ENCODE assay signal across 9 cellular contexts in the genomic region with DNA sequence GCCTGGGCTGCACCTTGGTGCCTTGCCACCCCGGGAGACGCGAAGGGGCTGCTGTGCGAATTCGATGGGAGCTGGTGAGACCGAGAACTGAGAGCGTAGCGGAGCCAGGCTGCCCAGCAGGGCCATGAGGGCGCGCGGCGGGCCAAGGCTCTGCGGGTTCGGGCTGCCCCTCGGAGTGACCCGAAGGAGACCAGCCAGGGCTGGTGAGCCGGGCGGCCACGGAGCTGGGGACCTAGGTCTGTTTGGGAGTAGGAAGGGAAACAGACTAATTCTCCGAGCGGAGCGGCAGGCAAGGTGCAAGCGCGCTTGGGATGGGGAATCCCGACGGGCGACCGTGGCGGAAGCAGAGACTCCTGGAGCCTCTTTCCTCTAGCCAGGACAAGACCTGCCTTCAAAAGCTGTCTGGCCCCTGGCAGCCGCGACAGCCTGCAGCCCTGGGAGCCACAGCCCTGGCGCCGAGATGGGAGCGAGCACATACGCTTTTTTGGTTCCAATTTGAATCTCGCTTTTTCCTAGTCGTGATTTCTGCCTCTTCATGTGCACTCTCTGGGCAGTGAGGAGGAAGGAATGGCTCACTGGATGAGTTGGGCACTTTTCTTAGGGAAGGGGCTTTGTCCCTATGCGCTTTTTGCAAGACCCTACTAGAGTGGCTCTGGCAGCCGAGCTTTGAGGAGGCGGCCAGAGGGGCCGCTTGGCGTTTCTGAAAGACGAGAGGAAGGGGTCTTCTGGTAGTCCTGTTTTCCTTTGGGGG. TPM values are rescaled to one million over a fixed set of nuclear protein-coding genes. Genes with fewer than 3 reads are reported as not detected.
A peak's percentile ranks its signal among the peaks of the same experiment; 100 is the strongest.
DNase-seq lines count a peak whose midpoint lies in the region; ATAC-seq and TF ChIP-seq lines count a peak whose summit lies in the region.
"Had no signal": no experiment of that assay in that cellular context is flagged by ENCODE, and none has a peak within 500 bp of the region (broad histone marks: within the 10 kb centered on the region; RNA-seq: fewer than 3 reads in every experiment).

No MANE protein-coding gene starts in this region.

- no peaks in the 10 kb centered on the region for H3K9me3 ChIP-seq in HUES48 (ENCODE audit: control insufficient read depth, insufficient read depth, low read length)
- no peaks in the 10 kb centered on the region for H3K9me3 ChIP-seq in body of pancreas

- DNase-seq in astrocyte of the spinal cord (ENCODE audit: low read depth, low spot score): peak; percentile 39
- DNase-seq in islet precursor cell: peak; percentile 73
- no peak for DNase-seq in stimulated activated naive CD8-positive, alpha-beta T cell treated with anti-CD3 and anti-CD28 coated beads, Interleukin-15, amount 100 ng/mL, for 72 hours
- no peak for DNase-seq in OCI-M1 (lab: John Stamatoyannopoulos, UW)
- no peak for DNase-seq in body of pancreas
- DNase-seq: MV-4-11 had no signal

- H3K9ac ChIP-seq in HUES48 (ENCODE audit: low read depth, low read length): peak overlapping the region; percentile 3; the same call in 1 of the 2 replicates

- H3K4me1 ChIP-seq in HUES48 (ENCODE audit: control insufficient read depth, insufficient read depth, low read length): peaks cover 28% of the 10 kb centered on the region
- peaks cover 20% of the 10 kb centered on the region for H3K4me1 ChIP-seq in body of pancreas

- peak; percentile 31 for ATAC-seq in stimulated activated naive CD8-positive, alpha-beta T cell treated with anti-CD3 and anti-CD28 coated beads, Interleukin-15, amount 100 ng/mL, for 72 hours
- ATAC-seq in HG02981 (IDR thresholded peaks at IDR 0.05; ENCODE audit: unreplicated experiment) (no peak), HG02623 (IDR thresholded peaks at IDR 0.05; ENCODE audit: unreplicated experiment) (no peak), body of pancreas (no peak)

- H3K9me3 Mint-ChIP-seq in stimulated activated naive CD8-positive, alpha-beta T cell treated with anti-CD3 and anti-CD28 coated beads, Interleukin-15, amount 100 ng/mL, for 72 hours: no peaks in the 10 kb centered on the region

- H3K27ac ChIP-seq in HUES48 (ENCODE audit: low read depth, low read length) (peak overlapping the region; percentile 5), body of pancreas (no peak overlapping the region)

- peak overlapping the region; percentile 53 to 72 for H3K4me3 Mint-ChIP-seq in stimulated activated naive CD8-positive, alpha-beta T cell treated with anti-CD3 and anti-CD28 coated beads, Interleukin-15, amount 100 ng/mL, for 72 hours

- H3K4me3 ChIP-seq in HUES48 (ENCODE audit: low read depth, low read length): peak overlapping the region; percentile 79
- H3K4me3 ChIP-seq in astrocyte of the spinal cord (ENCODE audit: low read depth, low read length): peak overlapping the region; percentile 58
- no peak overlapping the region for H3K4me3 ChIP-seq in body of pancreas

- H3K36me3 ChIP-seq in HUES48 (ENCODE audit: control insufficient read depth, insufficient read depth, low read length) (no peaks in the 10 kb centered on the region), body of pancreas (replicated peaks in 1 of 2; ENCODE audit: insufficient read depth in 1 of 2, low read depth in 2 of 2) (no peaks in the 10 kb centered on the region)

- no peak overlapping the region for H3K27ac Mint-ChIP-seq in stimulated activated naive CD8-positive, alpha-beta T cell treated with anti-CD3 and anti-CD28 coated beads, Interleukin-15, amount 100 ng/mL, for 72 hours

- intact Hi-C loops in body of pancreas (cut with DNase I): no loop called here

- TF ChIP-seq CTCF in astrocyte of the spinal cord (IDR thresholded peaks at IDR 0.05; ENCODE audit: low read depth, low read length) (no peak), body of pancreas (IDR thresholded peaks at IDR 0.05) (no peak)

- peaks cover 75% of the 10 kb centered on the region for H3K27me3 Mint-ChIP-seq in stimulated activated naive CD8-positive, alpha-beta T cell treated with anti-CD3 and anti-CD28 coated beads, Interleukin-15, amount 100 ng/mL, for 72 hours

- TF ChIP-seq POLR2A in body of pancreas (IDR thresholded peaks at IDR 0.05): no peak

- H3K27me3 ChIP-seq in HUES48 (ENCODE audit: control insufficient read depth, insufficient read depth, low read length): peaks cover 85% of the 10 kb centered on the region
- peaks cover 0 to 9% of the 10 kb centered on the region in 2 donors for H3K27me3 ChIP-seq in body of pancreas

- WGBS in body of pancreas, 2 donors: 0 to 2% methylated on average over 26 to 43 of the region's 43 CpGs

- peaks cover 16% of the 10 kb centered on the region for H3K4me1 Mint-ChIP-seq in stimulated activated naive CD8-positive, alpha-beta T cell treated with anti-CD3 and anti-CD28 coated beads, Interleukin-15, amount 100 ng/mL, for 72 hours

- in situ Hi-C loops in astrocyte of the spinal cord (cut with HindIII; ENCODE audit: low sequenced_read_pairs): no loop called here

RNA-seq across cellular contexts. Expression of gene SYNDIG1, which starts 0.8 kb away (rescaled TPM):
- under 1 TPM in 1 of 2 donors, not detected in 1; 0.78 TPM for total RNA-seq in body of pancreas

Comparison
In these comparisons a context has a peak if more than half of its experiments do, and no peak if none do; other contexts are left out.
1. H3K4me3 ChIP-seq: peak in HUES48 (single experiment) and astrocyte of the spinal cord (single experiment); none in body of pancreas (0 of 2).
2. DNase-seq: peak in astrocyte of the spinal cord (single experiment) and islet precursor cell (single experiment); none in stimulated activated naive CD8-positive, alpha-beta T cell treated with anti-CD3 and anti-CD28 coated beads, Interleukin-15, amount 100 ng/mL, for 72 hours (0 of 2), OCI-M1 (single experiment) and body of pancreas (0 of 4).